In the genomic region with DNA sequence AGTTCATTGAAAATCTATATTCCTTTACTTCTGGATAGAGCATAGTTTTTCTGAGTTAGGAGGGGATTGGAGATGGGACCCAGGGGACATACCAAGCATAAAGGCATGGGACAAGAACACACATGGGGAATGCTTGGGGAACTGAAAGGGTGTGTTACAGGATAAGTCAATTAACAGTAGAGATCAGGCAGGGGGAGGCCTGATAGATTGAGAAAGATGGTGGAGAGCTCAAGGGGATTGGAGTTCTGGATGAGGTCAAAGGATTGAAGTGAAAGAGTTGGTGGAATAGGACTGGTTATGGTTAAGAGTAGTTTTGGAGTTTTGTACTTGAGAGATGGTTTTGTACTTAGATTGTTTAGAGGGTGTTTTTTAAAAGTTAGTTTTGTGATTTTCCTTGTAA, we compare ENCODE assay signal across 18 cellular contexts. TPM values are rescaled to one million over a fixed set of nuclear protein-coding genes. Genes with fewer than 3 reads are reported as not detected.
DNase-seq lines count a peak whose midpoint lies in the region; ATAC-seq and TF ChIP-seq lines count a peak whose summit lies in the region.
"Had no signal": no experiment of that assay in that cellular context is flagged by ENCODE, and none has a peak within 500 bp of the region (broad histone marks: within the 10 kb centered on the region; RNA-seq: fewer than 3 reads in every experiment).

No MANE protein-coding gene starts in this region.

- H3K27me3 Mint-ChIP-seq in Calu3 (ENCODE audit: unreplicated experiment) (no peaks in the 10 kb centered on the region), endothelial cell (ENCODE audit: unreplicated experiment) (no peaks in the 10 kb centered on the region)
- H3K27me3 Mint-ChIP-seq: CD4-positive, alpha-beta memory T cell had no signal

- H3K36me3 Mint-ChIP-seq in Calu3 (ENCODE audit: insufficient read depth, unreplicated experiment) (no peaks in the 10 kb centered on the region), endothelial cell (ENCODE audit: low read depth, unreplicated experiment) (no peaks in the 10 kb centered on the region)
- H3K36me3 Mint-ChIP-seq: CD4-positive, alpha-beta memory T cell had no signal

- no TSS peak for BruUV-seq in Calu3 (replicated peaks; lab: Mats Ljungman, UMichigan)

- H3K36me3 ChIP-seq in HEK293 (ENCODE audit: control insufficient read depth in 2 of 2, insufficient read depth in 1 of 2, low read length in 2 of 2): no peaks in the 10 kb centered on the region
- no peaks in the 10 kb centered on the region for H3K36me3 ChIP-seq in psoas muscle (ENCODE audit: insufficient read depth in 1 of 2, low read depth in 1 of 2)
- H3K36me3 ChIP-seq: BE2C, HAP-1 had no signal

- no peak for DNase-seq in Calu3
- DNase-seq in endothelial cell (ENCODE audit: low spot score): no peak
- no peak for DNase-seq in psoas muscle
- no peak for DNase-seq in stimulated activated CD4-positive, alpha-beta T cell treated with anti-CD3 and anti-CD28 coated beads, Interleukin-4, amount 100 ng/mL, for 1 hour
- DNase-seq in posterior cingulate gyrus: no peak
- DNase-seq: BE2C; CD4-positive, alpha-beta memory T cell; DMS79 treated with DMSO at 0.1 percent for 48 hours; NCI-H1436; NCI-H2029; NCI-H2171; NCI-H748 treated with DMSO at 0.1 percent for 48 hours; Right ventricle myocardium superior had no signal

- H3K4me3 Mint-ChIP-seq in Calu3 (ENCODE audit: low read depth, unreplicated experiment) (no peak overlapping the region), endothelial cell (ENCODE audit: unreplicated experiment) (no peak overlapping the region)
- H3K4me3 Mint-ChIP-seq: CD4-positive, alpha-beta memory T cell had no signal

- H3K4me3 ChIP-seq in HEK293 (ENCODE audit: low read depth, low read length): no peak overlapping the region
- no peak overlapping the region for H3K4me3 ChIP-seq in psoas muscle
- H3K4me3 ChIP-seq: HAP-1, SK-N-MC had no signal

- CTCF ChIA-PET in Calu3 (lab: Charles Lee) (no interaction called here), HEK293 (lab: Yijun Ruan, JAX) (interaction anchor here (0.6 to 0.7 kb wide), 3 partner anchors 14 to 168 kb away, joined by 3 to 6 read pairs (median 4); no protein-coding TSS in a partner anchor)

- TF ChIP-seq CTCF in Calu3 (IDR thresholded peaks at IDR 0.05; ENCODE audit: unreplicated experiment) (no peak), HEK293 (tag by site-specific recombination; IDR thresholded peaks at IDR 0.05) (no peak), endothelial cell (IDR thresholded peaks at IDR 0.05; ENCODE audit: unreplicated experiment) (no peak), psoas muscle (IDR thresholded peaks at IDR 0.05) (no peak)

- no peaks in the 10 kb centered on the region for H3K9me3 Mint-ChIP-seq in Calu3 (ENCODE audit: low read depth, unreplicated experiment)
- H3K9me3 Mint-ChIP-seq in endothelial cell (ENCODE audit: unreplicated experiment): no peaks in the 10 kb centered on the region
- H3K9me3 Mint-ChIP-seq: CD4-positive, alpha-beta memory T cell had no signal

- no peaks in the 10 kb centered on the region for H3K27me3 ChIP-seq in psoas muscle (ENCODE audit: insufficient read depth in 3 of 3, low read length in 2 of 3)
- H3K27me3 ChIP-seq: BE2C had no signal

- H3K4me1 ChIP-seq in HEK293 (ENCODE audit: control insufficient read depth, insufficient read depth, low read length): peaks cover 14% of the 10 kb centered on the region
- peaks cover 67% of the 10 kb centered on the region for H3K4me1 ChIP-seq in psoas muscle
- H3K4me1 ChIP-seq: HAP-1 had no signal

- no peak overlapping the region for H3K27ac ChIP-seq in HEK293 (ENCODE audit: extremely low read depth, low read depth, low read length)
- H3K27ac ChIP-seq in psoas muscle: peak overlapping the region; percentile 26
- H3K27ac ChIP-seq: SK-N-MC had no signal

- intact Hi-C loops in Calu3 (cut with micrococcal nuclease; ENCODE audit: unreplicated experiment): no loop called here
- intact Hi-C loops in psoas muscle (cut with DNase I): no loop called here
- intact Hi-C loops in posterior cingulate gyrus (cut with DNase I): no loop called here

- ATAC-seq in psoas muscle: no peak
- ATAC-seq in GM19328 (IDR thresholded peaks at IDR 0.05; ENCODE audit: unreplicated experiment): no peak
- ATAC-seq: Panc1 had no signal

- H3K4me1 Mint-ChIP-seq in Calu3 (ENCODE audit: low read depth, unreplicated experiment): peaks cover 43% of the 10 kb centered on the region
- peaks cover 28% of the 10 kb centered on the region for H3K4me1 Mint-ChIP-seq in endothelial cell (ENCODE audit: unreplicated experiment)

- H3K27ac Mint-ChIP-seq in Calu3 (ENCODE audit: unreplicated experiment) (peak overlapping the region; percentile 5), endothelial cell (ENCODE audit: unreplicated experiment) (peak overlapping the region; percentile 50)

- H3K9me3 ChIP-seq in HEK293 (ENCODE audit: control insufficient read depth, insufficient read depth, low read depth, low read length) (no peaks in the 10 kb centered on the region), psoas muscle (no peaks in the 10 kb centered on the region)
- H3K9me3 ChIP-seq: BE2C, HAP-1 had no signal

- POLR2A ChIA-PET in HEK293 (lab: Yijun Ruan, JAX): no interaction called here

TF ChIP-seq in HEK293, 187 proteins besides CTCF, POLR2A, EP300 and RAD21:
- TF ChIP-seq ZNF37A (tag by site-specific recombination; IDR thresholded peaks at IDR 0.05): no peak
- no peak for TF ChIP-seq ZNF174 (tag by site-specific recombination; IDR thresholded peaks at IDR 0.05)
- TF ChIP-seq ZNF837 (tag by site-specific recombination; IDR thresholded peaks at IDR 0.05): no peak
- 0 out of 2 replicates have a peak, but pooled peaks have one; percentile 24 for TF ChIP-seq ZBTB17 (tag by site-specific recombination; IDR thresholded peaks at IDR 0.05)
- TF ChIP-seq MZF1 (tag by site-specific recombination; IDR thresholded peaks at IDR 0.05; ENCODE audit: borderline replicate concordance): 0 out of 2 replicates have a peak, but pooled peaks have one; percentile 40
- TF ChIP-seq ZNF561 (tag by site-specific recombination; IDR thresholded peaks at IDR 0.05; ENCODE audit: borderline replicate concordance): no peak
- TF ChIP-seq, protein P1, sequence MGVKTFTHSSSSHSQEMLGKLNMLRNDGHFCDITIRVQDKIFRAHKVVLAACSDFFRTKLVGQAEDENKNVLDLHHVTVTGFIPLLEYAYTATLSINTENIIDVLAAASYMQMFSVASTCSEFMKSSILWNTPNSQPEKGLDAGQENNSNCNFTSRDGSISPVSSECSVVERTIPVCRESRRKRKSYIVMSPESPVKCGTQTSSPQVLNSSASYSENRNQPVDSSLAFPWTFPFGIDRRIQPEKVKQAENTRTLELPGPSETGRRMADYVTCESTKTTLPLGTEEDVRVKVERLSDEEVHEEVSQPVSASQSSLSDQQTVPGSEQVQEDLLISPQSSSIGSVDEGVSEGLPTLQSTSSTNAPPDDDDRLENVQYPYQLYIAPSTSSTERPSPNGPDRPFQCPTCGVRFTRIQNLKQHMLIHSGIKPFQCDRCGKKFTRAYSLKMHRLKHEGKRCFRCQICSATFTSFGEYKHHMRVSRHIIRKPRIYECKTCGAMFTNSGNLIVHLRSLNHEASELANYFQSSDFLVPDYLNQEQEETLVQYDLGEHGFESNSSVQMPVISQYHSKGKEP (tag by site-specific recombination; IDR thresholded peaks at IDR 0.05): no peak
- TF ChIP-seq, protein P2, sequence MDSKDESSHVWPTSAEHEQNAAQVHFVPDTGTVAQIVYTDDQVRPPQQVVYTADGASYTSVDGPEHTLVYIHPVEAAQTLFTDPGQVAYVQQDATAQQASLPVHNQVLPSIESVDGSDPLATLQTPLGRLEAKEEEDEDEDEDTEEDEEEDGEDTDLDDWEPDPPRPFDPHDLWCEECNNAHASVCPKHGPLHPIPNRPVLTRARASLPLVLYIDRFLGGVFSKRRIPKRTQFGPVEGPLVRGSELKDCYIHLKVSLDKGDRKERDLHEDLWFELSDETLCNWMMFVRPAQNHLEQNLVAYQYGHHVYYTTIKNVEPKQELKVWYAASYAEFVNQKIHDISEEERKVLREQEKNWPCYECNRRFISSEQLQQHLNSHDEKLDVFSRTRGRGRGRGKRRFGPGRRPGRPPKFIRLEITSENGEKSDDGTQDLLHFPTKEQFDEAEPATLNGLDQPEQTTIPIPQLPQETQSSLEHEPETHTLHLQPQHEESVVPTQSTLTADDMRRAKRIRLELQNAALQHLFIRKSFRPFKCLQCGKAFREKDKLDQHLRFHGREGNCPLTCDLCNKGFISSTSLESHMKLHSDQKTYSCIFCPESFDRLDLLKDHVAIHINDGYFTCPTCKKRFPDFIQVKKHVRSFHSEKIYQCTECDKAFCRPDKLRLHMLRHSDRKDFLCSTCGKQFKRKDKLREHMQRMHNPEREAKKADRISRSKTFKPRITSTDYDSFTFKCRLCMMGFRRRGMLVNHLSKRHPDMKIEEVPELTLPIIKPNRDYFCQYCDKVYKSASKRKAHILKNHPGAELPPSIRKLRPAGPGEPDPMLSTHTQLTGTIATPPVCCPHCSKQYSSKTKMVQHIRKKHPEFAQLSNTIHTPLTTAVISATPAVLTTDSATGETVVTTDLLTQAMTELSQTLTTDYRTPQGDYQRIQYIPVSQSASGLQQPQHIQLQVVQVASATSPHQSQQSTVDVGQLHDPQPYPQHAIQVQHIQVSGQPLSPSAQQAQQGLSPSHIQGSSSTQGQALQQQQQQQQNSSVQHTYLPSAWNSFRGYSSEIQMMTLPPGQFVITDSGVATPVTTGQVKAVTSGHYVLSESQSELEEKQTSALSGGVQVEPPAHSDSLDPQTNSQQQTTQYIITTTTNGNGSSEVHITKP (tag by site-specific recombination; IDR thresholded peaks at IDR 0.05): no peak
- TF ChIP-seq ZNF366 (tag by site-specific recombination; conservative IDR thresholded peaks at IDR 0.05): no peak
- no peak for TF ChIP-seq ZBTB1 (tag by site-specific recombination; IDR thresholded peaks at IDR 0.05)
- TF ChIP-seq ZNF792 (tag by site-specific recombination; IDR thresholded peaks at IDR 0.05): no peak
- TF ChIP-seq ZNF529 (tag by site-specific recombination; IDR thresholded peaks at IDR 0.05; ENCODE audit: insufficient replicate concordance): no peak

RNA-seq across cellular contexts. Expression of gene ACSL3, which starts 16.1 kb away (rescaled TPM):
- total RNA-seq in Calu3 (2022) (167 and 168 TPM in 2 replicates), endothelial cell (ENCODE audit: unreplicated experiment) (163 TPM), psoas muscle (100 to 1,000 TPM in 1 of 4 donors, 10 to 100 TPM in 3; 25.3 to 136 (median 46.4) TPM)
- 10 to 100 TPM; 13.5 to 33.4 (median 21.9) TPM for polyA plus RNA-seq in psoas muscle
